13 cellular contexts compared by ENCODE assay signal in genomic region chr14:90387201-90387600, GRCh38.
"Had no signal": no experiment of that assay in that cellular context is flagged by ENCODE, and none has a peak within 500 bp of the region (broad histone marks: within the 10 kb centered on the region; RNA-seq: fewer than 3 reads in every experiment).

No MANE protein-coding gene starts in this region.

- H3K36me3 Mint-ChIP-seq: activated CD8-positive, alpha-beta memory T cell treated with anti-CD3 and anti-CD28 coated beads, Interleukin-2, amount 10 ng/mL, durations not matched to agents 7 days and 5 days; immature natural killer cell; type B pancreatic cell had no signal

- H3K27ac ChIP-seq: cardiac muscle cell, ovary, skin epidermis had no signal

- H3K4me3 Mint-ChIP-seq: activated CD8-positive, alpha-beta memory T cell treated with anti-CD3 and anti-CD28 coated beads, Interleukin-2, amount 10 ng/mL, durations not matched to agents 7 days and 5 days; activated naive CD8-positive, alpha-beta T cell treated with anti-CD3 and anti-CD28 coated beads, Interleukin-2, amount 10 ng/mL, durations not matched to agents 7 days and 5 days; activated T-cell treated with anti-CD3 and anti-CD28 coated beads, Interleukin-2, amount 50 U/mL, for 24 hours; immature natural killer cell; type B pancreatic cell had no signal

- H3K9me3 Mint-ChIP-seq: activated T-cell treated with anti-CD3 and anti-CD28 coated beads, Interleukin-2, amount 50 U/mL, for 24 hours; immature natural killer cell; type B pancreatic cell had no signal

- DNase-seq: activated CD8-positive, alpha-beta memory T cell treated with anti-CD3 and anti-CD28 coated beads, Interleukin-2, amount 10 ng/mL, durations not matched to agents 7 days and 5 days; activated gamma-delta T cell treated with Interleukin-2 at 50 U/mL for 16 hours; activated naive CD8-positive, alpha-beta T cell treated with anti-CD3 and anti-CD28 coated beads, Interleukin-2, amount 10 ng/mL, durations not matched to agents 7 days and 5 days; activated T-cell treated with anti-CD3 and anti-CD28 coated beads, Interleukin-2, amount 50 U/mL, for 24 hours; cortex of kidney; effector memory CD4-positive, alpha-beta T cell; immature natural killer cell; left cardiac atrium; ovary had no signal

- H3K9me3 ChIP-seq: ovary had no signal

- H3K27ac Mint-ChIP-seq: activated CD8-positive, alpha-beta memory T cell treated with anti-CD3 and anti-CD28 coated beads, Interleukin-2, amount 10 ng/mL, durations not matched to agents 7 days and 5 days; activated naive CD8-positive, alpha-beta T cell treated with anti-CD3 and anti-CD28 coated beads, Interleukin-2, amount 10 ng/mL, durations not matched to agents 7 days and 5 days; activated T-cell treated with anti-CD3 and anti-CD28 coated beads, Interleukin-2, amount 50 U/mL, for 24 hours; type B pancreatic cell had no signal

- H3K27me3 ChIP-seq: cardiac muscle cell, ovary had no signal

- H3K36me3 ChIP-seq: cardiac muscle cell, ovary had no signal

- H3K27me3 Mint-ChIP-seq: activated CD8-positive, alpha-beta memory T cell treated with anti-CD3 and anti-CD28 coated beads, Interleukin-2, amount 10 ng/mL, durations not matched to agents 7 days and 5 days; activated naive CD8-positive, alpha-beta T cell treated with anti-CD3 and anti-CD28 coated beads, Interleukin-2, amount 10 ng/mL, durations not matched to agents 7 days and 5 days; activated T-cell treated with anti-CD3 and anti-CD28 coated beads, Interleukin-2, amount 50 U/mL, for 24 hours; type B pancreatic cell had no signal

- H3K4me3 ChIP-seq: cardiac muscle cell, ovary, skin epidermis had no signal

- ATAC-seq: activated CD4-positive, CD25-positive, alpha-beta regulatory T cell treated with anti-CD3 and anti-CD28 coated beads, Interleukin-2, amount 50 U/mL, for 24 hours; activated CD8-positive, alpha-beta memory T cell treated with anti-CD3 and anti-CD28 coated beads, Interleukin-2, amount 10 ng/mL, durations not matched to agents 7 days and 5 days; left cardiac atrium had no signal
